In genomic region chr14:50310445-50310844, GRCh38 we compare ENCODE assay signal across 1 cellular context.
TF ChIP-seq lines count a peak whose summit lies in the region.

No MANE protein-coding gene starts in this region.

TF ChIP-seq in K562, 482 proteins besides CTCF, POLR2A, EP300 and RAD21:
- no peak for TF ChIP-seq HOMEZ (CRISPR knock-in tag; IDR thresholded peaks at IDR 0.05)
- TF ChIP-seq ZNF764 (CRISPR knock-in tag; IDR thresholded peaks at IDR 0.05; ENCODE audit: low read depth), result no peak
- TF ChIP-seq ZNF121 (CRISPR knock-in tag; conservative IDR thresholded peaks at IDR 0.05), result no peak
- TF ChIP-seq LCOR (CRISPR knock-in tag; IDR thresholded peaks at IDR 0.05), result no peak
- no peak for TF ChIP-seq ZSCAN32 (CRISPR knock-in tag; IDR thresholded peaks at IDR 0.05)
- TF ChIP-seq RNF219 (CRISPR knock-in tag; IDR thresholded peaks at IDR 0.05), result no peak
- TF ChIP-seq EHMT2 (IDR thresholded peaks at IDR 0.05), result no peak
- TF ChIP-seq ZNF165 (CRISPR knock-in tag; IDR thresholded peaks at IDR 0.05; ENCODE audit: borderline replicate concordance), result no peak
- TF ChIP-seq ZNF175 (CRISPR knock-in tag; IDR thresholded peaks at IDR 0.05; ENCODE audit: low read depth), result no peak
- TF ChIP-seq IRF1 (CRISPR knock-in tag; IDR thresholded peaks at IDR 0.05; ENCODE audit: borderline replicate concordance), result no peak
- no peak for TF ChIP-seq ZNF354B (CRISPR knock-in tag; IDR thresholded peaks at IDR 0.05)
- TF ChIP-seq CREB3 (tag; conservative IDR thresholded peaks at IDR 0.05; ENCODE audit: low read depth), result no peak
- no peak for TF ChIP-seq NR1H2 (CRISPR knock-in tag; IDR thresholded peaks at IDR 0.05)
- no peak for TF ChIP-seq U2AF2 (optimal IDR thresholded peaks at IDR 0.05; ENCODE audit: low read depth, low read length)
- no peak for TF ChIP-seq EWSR1 (IDR thresholded peaks at IDR 0.05; ENCODE audit: borderline replicate concordance, low read depth, partially characterized antibody)
- no peak for TF ChIP-seq ZNF785 (CRISPR knock-in tag; IDR thresholded peaks at IDR 0.05)
